23 cellular contexts compared by ENCODE assay signal in genomic region chr3:27093771-27094170, GRCh38.
DNase-seq lines count a peak whose midpoint lies in the region; ATAC-seq and TF ChIP-seq lines count a peak whose summit lies in the region.
"Had no signal": no experiment of that assay in that cellular context is flagged by ENCODE, and none has a peak within 500 bp of the region (broad histone marks: within the 10 kb centered on the region; RNA-seq: fewer than 3 reads in every experiment).

No MANE protein-coding gene starts in this region.

- H3K9me3 Mint-ChIP-seq in activated naive CD4-positive, alpha-beta T cell treated with anti-CD3 and anti-CD28 coated beads for 36 hours = no peaks in the 10 kb centered on the region
- H3K9me3 Mint-ChIP-seq: CD8-positive, alpha-beta memory T cell had no signal

- H3K4me3 ChIP-seq in PC-3 (ENCODE audit: low read length) = no peak overlapping the region
- no peak overlapping the region for H3K4me3 ChIP-seq in choroid plexus epithelial cell (ENCODE audit: low read depth, low read length)
- no peak overlapping the region for H3K4me3 ChIP-seq in fibroblast of villous mesenchyme (ENCODE audit: low read depth, low read length)
- H3K4me3 ChIP-seq: SK-N-MC had no signal

- no peak overlapping the region for H3K27ac ChIP-seq in PC-3 (ENCODE audit: low read length)
- H3K27ac ChIP-seq: C4-2B, SK-N-MC had no signal

- H3K27ac Mint-ChIP-seq in activated naive CD4-positive, alpha-beta T cell treated with anti-CD3 and anti-CD28 coated beads for 36 hours = no peak overlapping the region
- H3K27ac Mint-ChIP-seq: CD8-positive, alpha-beta memory T cell had no signal

- H3K9me3 ChIP-seq in PC-3 (ENCODE audit: low read length) = no peaks in the 10 kb centered on the region

- H3K36me3 Mint-ChIP-seq in activated naive CD4-positive, alpha-beta T cell treated with anti-CD3 and anti-CD28 coated beads for 36 hours (ENCODE audit: low read depth) = no peaks in the 10 kb centered on the region
- H3K36me3 Mint-ChIP-seq: CD8-positive, alpha-beta memory T cell had no signal

- H3K4me3 Mint-ChIP-seq in activated naive CD4-positive, alpha-beta T cell treated with anti-CD3 and anti-CD28 coated beads for 36 hours = no peak overlapping the region
- H3K4me3 Mint-ChIP-seq: CD8-positive, alpha-beta memory T cell had no signal

- no TSS peak for BruUV-seq in PC-3 (replicated peaks; lab: Mats Ljungman, UMichigan)

- H3K79me2 ChIP-seq in PC-3 (ENCODE audit: low read length) = no peaks in the 10 kb centered on the region

- peaks cover 8% of the 10 kb centered on the region for H3K27me3 Mint-ChIP-seq in activated naive CD4-positive, alpha-beta T cell treated with anti-CD3 and anti-CD28 coated beads for 36 hours (ENCODE audit: low read depth)

- H3K9ac ChIP-seq in PC-3 (ENCODE audit: low read length) = no peak overlapping the region

- no peak overlapping the region for H3K4me2 ChIP-seq in PC-3 (ENCODE audit: low read length)

- TF ChIP-seq CTCF in PC-3 (conservative IDR thresholded peaks at IDR 0.05; ENCODE audit: low read depth, low read length) (no peak), choroid plexus epithelial cell (conservative IDR thresholded peaks at IDR 0.05; ENCODE audit: low read depth, low read length) (no peak), fibroblast of villous mesenchyme (IDR thresholded peaks at IDR 0.05; ENCODE audit: insufficient read depth, low read depth, low read length) (no peak)

- CTCF ChIA-PET in PC-3 (lab: Charles Lee) = no interaction called here
- CTCF ChIA-PET in activated naive CD4-positive, alpha-beta T cell treated with anti-CD3 and anti-CD28 coated beads for 36 hours (lab: Charles Lee) = interaction anchor here (0.7 kb wide), 1 partner anchor 440 kb away, joined by 4 read pairs; no protein-coding TSS in a partner anchor

- no peaks in the 10 kb centered on the region for H3K36me3 ChIP-seq in PC-3 (ENCODE audit: low read depth, low read length)

- no peaks in the 10 kb centered on the region for H4K20me1 ChIP-seq in PC-3 (ENCODE audit: low read length)

- peak; percentile 20 for DNase-seq in EL
- peak; percentile 13 for DNase-seq in PC-3
- peak; percentile 34 for DNase-seq in choroid plexus epithelial cell (ENCODE audit: low read depth)
- DNase-seq in fibroblast of villous mesenchyme (ENCODE audit: low read depth) = peak; percentile 19
- DNase-seq in AML-193 (lab: John Stamatoyannopoulos, UW) = no peak
- no peak for DNase-seq in activated naive CD4-positive, alpha-beta T cell treated with anti-CD3 and anti-CD28 coated beads for 36 hours
- DNase-seq: Calu3; CD8-positive, alpha-beta memory T cell; DMS153; GDM1; KG1; MV-4-11; NCI-H1105 treated with DMSO at 0.1 percent for 48 hours; NCI-H2081; NCI-H2171 treated with DMSO at 0.1 percent for 48 hours; NCI-H524 treated with DMSO at 0.1 percent for 48 hours; NCI-H82; OCI-M1; Right ventricle myocardium superior; SW 1271 had no signal

- H3K9me2 ChIP-seq in PC-3 (replicated peaks; ENCODE audit: low read length) = no peaks in the 10 kb centered on the region

- no peak overlapping the region for H2AFZ ChIP-seq in PC-3 (ENCODE audit: low read length)

- POLR2A ChIA-PET in PC-3 (lab: Charles Lee; ENCODE audit: unreplicated experiment) = no interaction called here

- H3K27me3 ChIP-seq in PC-3 (ENCODE audit: low read length) = no peaks in the 10 kb centered on the region

- H3K4me1 Mint-ChIP-seq in activated naive CD4-positive, alpha-beta T cell treated with anti-CD3 and anti-CD28 coated beads for 36 hours (ENCODE audit: low read depth) = no peaks in the 10 kb centered on the region
- H3K4me1 Mint-ChIP-seq: CD8-positive, alpha-beta memory T cell had no signal

- no peaks in the 10 kb centered on the region for H3F3A ChIP-seq in PC-3 (ENCODE audit: low read length, unreplicated experiment)

- no peaks in the 10 kb centered on the region for H3K4me1 ChIP-seq in PC-3 (ENCODE audit: insufficient read depth, low read length)

- ATAC-seq in PC-3 (no peak), HG03175 (IDR thresholded peaks at IDR 0.05; ENCODE audit: unreplicated experiment) (no peak)

- intact Hi-C loops in PC-3 (cut with micrococcal nuclease) = no loop called here
- intact Hi-C loops in activated naive CD4-positive, alpha-beta T cell treated with anti-CD3 and anti-CD28 coated beads for 36 hours (cut with micrococcal nuclease) = no loop called here

Comparison
In these comparisons a context has a peak if more than half of its experiments do, and no peak if none do; other contexts are left out.
1. DNase-seq: peak in EL (single experiment), PC-3 (single experiment), choroid plexus epithelial cell (single experiment) and fibroblast of villous mesenchyme (single experiment); none in AML-193 (0 of 2) and activated naive CD4-positive, alpha-beta T cell treated with anti-CD3 and anti-CD28 coated beads for 36 hours (single experiment).